Comparison of ENCODE assay signal across 24 cellular contexts in genomic region chr12:78343657-78344056, GRCh38.
"Had no signal": no experiment of that assay in that cellular context is flagged by ENCODE, and none has a peak within 500 bp of the region (broad histone marks: within the 10 kb centered on the region; RNA-seq: fewer than 3 reads in every experiment).

No MANE protein-coding gene starts in this region.

- H3K36me3 ChIP-seq: gastroesophageal sphincter, heart left ventricle, left lung, right atrium auricular region, thyroid gland had no signal

- H3K27ac ChIP-seq: dorsolateral prefrontal cortex, epithelial cell of prostate, gastroesophageal sphincter, heart left ventricle, hepatocyte, left lung, parathyroid adenoma, right atrium auricular region, thyroid gland had no signal

- H3K4me1 ChIP-seq: gastroesophageal sphincter, heart left ventricle, left lung, parathyroid adenoma, right atrium auricular region, thyroid gland had no signal

- H3K4me3 ChIP-seq: dorsolateral prefrontal cortex, gastroesophageal sphincter, heart left ventricle, hepatocyte, left lung, mucosa of descending colon, right atrium auricular region, smooth muscle cell, thyroid gland had no signal

- ATAC-seq: esophagus mucosa; gastroesophageal sphincter; heart left ventricle; left cardiac atrium; left lung; mucosa of descending colon; natural killer cell treated with Interleukin-12 subunit alpha and Interleukin-12 subunit beta and Interleukin-15 and Interleukin-18, amount 100 ng/mL, for 72 hours; sciatic nerve; stimulated activated naive CD8-positive, alpha-beta T cell treated with anti-CD3 and anti-CD28 coated beads, Interleukin-15, amount 100 ng/mL, for 72 hours had no signal

- H3K27me3 ChIP-seq: dorsolateral prefrontal cortex, gastroesophageal sphincter, heart left ventricle, hepatocyte, left lung, right atrium auricular region, thyroid gland had no signal

- H3K9me3 ChIP-seq: mucosa of descending colon, right atrium auricular region, thyroid gland had no signal

- DNase-seq: dorsolateral prefrontal cortex; effector CD4-positive, alpha-beta T cell; heart left ventricle; left cardiac atrium; left lung; mesenchymal stem cell; mucosa of descending colon; naive B cell; stimulated activated CD4-positive, alpha-beta T cell treated with anti-CD3 and anti-CD28 coated beads, Interleukin-12 subunit alpha, Interleukin-12 subunit beta, amount 100 ng/mL, for 4 hours; stimulated activated CD4-positive, alpha-beta T cell treated with anti-CD3 and anti-CD28 coated beads, Interleukin-1b, Interleukin-23, amount 100 ng/mL, for 48 hours; stimulated activated CD4-positive, alpha-beta T cell treated with anti-CD3 and anti-CD28 coated beads, Interleukin-4, amount 100 ng/mL, for 1 hour; stimulated activated CD8-positive, alpha-beta memory T cell treated with anti-CD3 and anti-CD28 coated beads, Interleukin-4, amount 100 ng/mL, for 48 hours; stimulated activated naive CD4-positive, alpha-beta T cell; stimulated activated naive CD8-positive, alpha-beta T cell treated with anti-CD3 and anti-CD28 coated beads, Interleukin-15, amount 100 ng/mL, for 72 hours; thyroid gland had no signal
